In genomic region chr4:88008133-88008621, GRCh38 we compare ENCODE assay signal across 1 cellular context.
TF ChIP-seq lines count a peak whose summit lies in the region.

No MANE protein-coding gene starts in this region.

TF ChIP-seq in HEK293, 187 proteins besides CTCF, POLR2A, EP300 and RAD21 (continued from another document and continues in another):
- TF ChIP-seq ZNF449 (tag by site-specific recombination; IDR thresholded peaks at IDR 0.05) (no peak), KLF16 (tag by site-specific recombination; IDR thresholded peaks at IDR 0.05) (no peak), GLIS2 (tag by site-specific recombination; IDR thresholded peaks at IDR 0.05) (0 out of 2 replicates have a peak, but pooled peaks have one; percentile 25), REPIN1 (tag by site-specific recombination; IDR thresholded peaks at IDR 0.05; ENCODE audit: low read depth) (no peak), ZNF280C (tag by site-specific recombination; IDR thresholded peaks at IDR 0.05) (no peak), ZNF311 (tag by site-specific recombination; IDR thresholded peaks at IDR 0.05; ENCODE audit: borderline replicate concordance) (no peak), ZNF664 (tag by site-specific recombination; IDR thresholded peaks at IDR 0.05) (no peak), ZFP37 (tag by site-specific recombination; IDR thresholded peaks at IDR 0.05) (no peak), ZNF223 (tag by site-specific recombination; IDR thresholded peaks at IDR 0.05) (no peak), ZNF621 (tag by site-specific recombination; IDR thresholded peaks at IDR 0.05) (no peak), ZIC2 (tag by site-specific recombination; IDR thresholded peaks at IDR 0.05) (peak; percentile 68), ZNF426 (tag by site-specific recombination; IDR thresholded peaks at IDR 0.05) (no peak), SP2 (tag by site-specific recombination; IDR thresholded peaks at IDR 0.05) (peak; percentile 79), ZNF488 (tag by site-specific recombination; IDR thresholded peaks at IDR 0.05) (no peak), ZSCAN16 (tag by site-specific recombination; IDR thresholded peaks at IDR 0.05) (no peak), ZNF121 (tag by site-specific recombination; IDR thresholded peaks at IDR 0.05) (no peak), ZNF10 (tag by site-specific recombination; IDR thresholded peaks at IDR 0.05) (no peak), ZNF658 (tag by site-specific recombination; IDR thresholded peaks at IDR 0.05) (no peak), PRDM10 (tag by site-specific recombination; IDR thresholded peaks at IDR 0.05) (0 out of 2 replicates have a peak, but pooled peaks have one; percentile 8), ZNF274 (IDR thresholded peaks at IDR 0.05; ENCODE audit: low read length) (no peak), ZNF274 (tag by site-specific recombination; IDR thresholded peaks at IDR 0.05; ENCODE audit: borderline replicate concordance) (no peak), ZNF341 (tag by site-specific recombination; IDR thresholded peaks at IDR 0.05; ENCODE audit: low read depth) (peak; percentile 89), KLF7 (tag by site-specific recombination; IDR thresholded peaks at IDR 0.05; ENCODE audit: borderline replicate concordance) (no peak), HOXC10 (CRISPR knock-in tag; IDR thresholded peaks at IDR 0.05) (no peak), BCL11B (tag by site-specific recombination; IDR thresholded peaks at IDR 0.05; ENCODE audit: low read depth) (no peak), ZNF571 (tag by site-specific recombination; IDR thresholded peaks at IDR 0.05) (no peak), ZNF677 (tag by site-specific recombination; IDR thresholded peaks at IDR 0.05) (no peak), PRDM2 (tag by site-specific recombination; IDR thresholded peaks at IDR 0.05; ENCODE audit: borderline replicate concordance) (no peak), MZF1 (tag by site-specific recombination; IDR thresholded peaks at IDR 0.05; ENCODE audit: borderline replicate concordance) (peak; percentile 81), TSHZ1 (tag by site-specific recombination; IDR thresholded peaks at IDR 0.05; ENCODE audit: borderline replicate concordance) (no peak), ZNF138 (tag by site-specific recombination; IDR thresholded peaks at IDR 0.05; ENCODE audit: borderline replicate concordance) (no peak), ZNF670 (tag by site-specific recombination; IDR thresholded peaks at IDR 0.05; ENCODE audit: low read depth) (no peak), ZNF335 (tag by site-specific recombination; conservative IDR thresholded peaks at IDR 0.05) (peak; percentile 54), ZNF140 (tag by site-specific recombination; IDR thresholded peaks at IDR 0.05) (no peak), ZNF707 (tag by site-specific recombination; IDR thresholded peaks at IDR 0.05) (no peak), ZNF510 (tag by site-specific recombination; IDR thresholded peaks at IDR 0.05; ENCODE audit: insufficient replicate concordance) (no peak), ZNF2 (tag by site-specific recombination; IDR thresholded peaks at IDR 0.05) (no peak), ZBTB7A (tag by site-specific recombination; IDR thresholded peaks at IDR 0.05; ENCODE audit: low read depth) (no peak), ZNF423 (tag by site-specific recombination; IDR thresholded peaks at IDR 0.05) (no peak), ZEB2 (tag by site-specific recombination; IDR thresholded peaks at IDR 0.05) (no peak), ZBTB8A (tag by site-specific recombination; IDR thresholded peaks at IDR 0.05) (no peak), ZNF214 (tag by site-specific recombination; IDR thresholded peaks at IDR 0.05; ENCODE audit: borderline replicate concordance) (no peak), ZNF600 (tag by site-specific recombination; IDR thresholded peaks at IDR 0.05) (peak; percentile 35; the same call in 1 of the 2 replicates), ZSCAN30 (tag by site-specific recombination; IDR thresholded peaks at IDR 0.05) (0 out of 2 replicates have a peak, but pooled peaks have one; percentile 12), SCRT2 (tag by site-specific recombination; IDR thresholded peaks at IDR 0.05) (no peak), ZNF416 (tag by site-specific recombination; IDR thresholded peaks at IDR 0.05) (no peak), ZBTB26 (tag by site-specific recombination; optimal IDR thresholded peaks at IDR 0.05) (peak; percentile 70)
